Comparison of ENCODE assay signal across 19 cellular contexts in the genomic region with DNA sequence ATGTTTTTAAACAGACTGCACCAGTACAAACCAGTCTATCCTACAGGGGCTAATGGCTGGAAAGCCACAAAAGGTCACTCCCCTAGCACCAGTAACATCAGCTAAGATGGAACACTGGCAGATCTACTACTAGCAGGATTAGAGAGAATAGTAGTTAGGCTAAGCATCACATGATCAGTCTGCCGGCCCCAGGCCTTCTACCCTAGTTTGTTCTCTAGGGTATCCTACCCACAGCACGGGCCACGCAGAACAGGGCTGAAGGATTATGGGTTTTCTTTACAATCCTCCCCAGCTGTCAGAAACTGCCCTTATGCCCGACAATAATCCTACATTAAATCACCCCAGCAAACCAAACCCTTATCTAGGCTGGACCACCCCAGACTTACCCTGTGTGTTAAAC.
DNase-seq lines count a peak whose midpoint lies in the region; ATAC-seq and TF ChIP-seq lines count a peak whose summit lies in the region.
"Had no signal": no experiment of that assay in that cellular context is flagged by ENCODE, and none has a peak within 500 bp of the region (broad histone marks: within the 10 kb centered on the region; RNA-seq: fewer than 3 reads in every experiment).

No MANE protein-coding gene starts in this region.

- no peaks in the 10 kb centered on the region for H3K79me2 ChIP-seq in OCI-LY7 (ENCODE audit: insufficient read depth, low read depth, low read length)

- H3K9me2 ChIP-seq in OCI-LY7 (ENCODE audit: insufficient read depth, low read length) = no peaks in the 10 kb centered on the region

- 63 to 75% (median 71%) methylated on average over 4 of the region's 4 CpGs for WGBS in psoas muscle, 3 donors

- CTCF ChIA-PET in OCI-LY7 (lab: Charles Lee; ENCODE audit: unreplicated experiment) = no interaction called here

- H3K4me2 ChIP-seq in OCI-LY7 (ENCODE audit: low read length) = no peak overlapping the region
- H3K4me2 ChIP-seq: A549; BLaER1 treated with 17β-estradiol and CSF1 and Interleukin-3, amounts not matched to agents 10 nM and 100 nM had no signal

- ATAC-seq in psoas muscle (no peak), HG02588 (IDR thresholded peaks at IDR 0.05; ENCODE audit: unreplicated experiment) (no peak)
- ATAC-seq: A549; CD8-positive, alpha-beta T cell had no signal

- H2AFZ ChIP-seq in OCI-LY7 (ENCODE audit: low read length) = no peak overlapping the region

- no TSS peak for BruUV-seq in OCI-LY7 (replicated peaks; lab: Mats Ljungman, UMichigan)

- intact Hi-C loops in psoas muscle (cut with DNase I) = loop anchor here in 1 of 2 donors (5.0 kb wide), 1 partner anchor 183 kb away; no protein-coding TSS in a partner anchor
- intact Hi-C loops in OCI-LY7 (cut with micrococcal nuclease; ENCODE audit: unreplicated experiment) = no loop called here

- H3K4me3 ChIP-seq in WERI-Rb-1 (ENCODE audit: low read depth, low read length) = no peak overlapping the region
- H3K4me3 ChIP-seq in fibroblast of villous mesenchyme (ENCODE audit: low read depth, low read length) = no peak overlapping the region
- no peak overlapping the region for H3K4me3 ChIP-seq in psoas muscle
- no peak overlapping the region for H3K4me3 ChIP-seq in OCI-LY7 (ENCODE audit: low read depth, low read length, poor library complexity, severe bottlenecking)
- H3K4me3 ChIP-seq: A549; BLaER1 treated with 17β-estradiol and CSF1 and Interleukin-3, amounts not matched to agents 10 nM and 100 nM had no signal

- H3K9me3 ChIP-seq in WERI-Rb-1 (ENCODE audit: severe bottlenecking) (peaks cover 3% of the 10 kb centered on the region), psoas muscle (no peaks in the 10 kb centered on the region), OCI-LY7 (ENCODE audit: low read length) (no peaks in the 10 kb centered on the region)
- H3K9me3 ChIP-seq: A549, Caco-2 had no signal

- POLR2A ChIA-PET in OCI-LY7 (lab: Charles Lee) = no interaction called here

- H3K27me3 ChIP-seq in WERI-Rb-1 (ENCODE audit: insufficient read depth, low read depth, severe bottlenecking) = no peaks in the 10 kb centered on the region
- no peaks in the 10 kb centered on the region for H3K27me3 ChIP-seq in psoas muscle (ENCODE audit: insufficient read depth in 3 of 3, low read length in 2 of 3)
- H3K27me3 ChIP-seq: BLaER1 treated with 17β-estradiol and CSF1 and Interleukin-3, amounts not matched to agents 10 nM and 100 nM had no signal

- no peaks in the 10 kb centered on the region for H3K36me3 ChIP-seq in WERI-Rb-1
- no peaks in the 10 kb centered on the region for H3K36me3 ChIP-seq in psoas muscle (ENCODE audit: insufficient read depth in 1 of 2, low read depth in 1 of 2)
- H3K36me3 ChIP-seq in OCI-LY7 (ENCODE audit: insufficient read depth, low read length) = no peaks in the 10 kb centered on the region
- H3K36me3 ChIP-seq: BLaER1 treated with 17β-estradiol and CSF1 and Interleukin-3, amounts not matched to agents 10 nM and 100 nM had no signal

- TF ChIP-seq CTCF in WERI-Rb-1 (IDR thresholded peaks at IDR 0.05; ENCODE audit: low read depth, low read length) = no peak
- TF ChIP-seq CTCF in fibroblast of villous mesenchyme (IDR thresholded peaks at IDR 0.05; ENCODE audit: insufficient read depth, low read depth, low read length) = no peak
- TF ChIP-seq CTCF in psoas muscle (IDR thresholded peaks at IDR 0.05) = no peak
- no peak for TF ChIP-seq CTCF in OCI-LY7 (conservative IDR thresholded peaks at IDR 0.05; ENCODE audit: low read length)

- H4K20me1 ChIP-seq in OCI-LY7 (ENCODE audit: insufficient read depth, low read length) = no peaks in the 10 kb centered on the region; the same call in 1 of the 2 replicates
- H4K20me1 ChIP-seq: BLaER1 treated with 17β-estradiol and CSF1 and Interleukin-3, amounts not matched to agents 10 nM and 100 nM had no signal

- DNase-seq in NCI-H82 (lab: John Stamatoyannopoulos, UW) (peak; percentile 70), NCI-H82 treated with DMSO at 0.1 percent for 48 hours (lab: John Stamatoyannopoulos, UW; ENCODE audit: unreplicated experiment) (no peak), WERI-Rb-1 (peak; percentile 83), fibroblast of villous mesenchyme (ENCODE audit: low read depth) (peak; percentile 40), psoas muscle (no peak), cerebellum (ENCODE audit: low spot score) (no peak), OCI-LY7 (ENCODE audit: low spot score) (no peak)
- DNase-seq: AML-193; Caco-2; Calu3; CD4-positive, alpha-beta T cell; CD8-positive, alpha-beta T cell; DMS79 treated with DMSO at 0.1 percent for 48 hours; GF-D8 had no signal

- H3K4me1 ChIP-seq in psoas muscle (peaks cover 47% of the 10 kb centered on the region), OCI-LY7 (ENCODE audit: insufficient read depth, low read length, poor library complexity, severe bottlenecking) (no peaks in the 10 kb centered on the region)
- H3K4me1 ChIP-seq: Caco-2 had no signal

- peak overlapping the region; percentile 33 for H3K27ac ChIP-seq in WERI-Rb-1
- peak overlapping the region; percentile 95 for H3K27ac ChIP-seq in psoas muscle
- no peak overlapping the region for H3K27ac ChIP-seq in OCI-LY7 (ENCODE audit: low read depth, low read length, poor library complexity, severe bottlenecking)
- H3K27ac ChIP-seq: 22Rv1; A549; BLaER1 treated with 17β-estradiol and CSF1 and Interleukin-3, amounts not matched to agents 10 nM and 100 nM; C4-2B had no signal

Comparison
In these comparisons a context has a peak if more than half of its experiments do, and no peak if none do; other contexts are left out.
1. DNase-seq: peak in NCI-H82 (single experiment), WERI-Rb-1 (single experiment) and fibroblast of villous mesenchyme (single experiment); none in NCI-H82 treated with DMSO at 0.1 percent for 48 hours (single experiment), psoas muscle (0 of 2), cerebellum (single experiment) and OCI-LY7 (single experiment).